Comparison of ENCODE assay signal across 8 cellular contexts in the genomic region with DNA sequence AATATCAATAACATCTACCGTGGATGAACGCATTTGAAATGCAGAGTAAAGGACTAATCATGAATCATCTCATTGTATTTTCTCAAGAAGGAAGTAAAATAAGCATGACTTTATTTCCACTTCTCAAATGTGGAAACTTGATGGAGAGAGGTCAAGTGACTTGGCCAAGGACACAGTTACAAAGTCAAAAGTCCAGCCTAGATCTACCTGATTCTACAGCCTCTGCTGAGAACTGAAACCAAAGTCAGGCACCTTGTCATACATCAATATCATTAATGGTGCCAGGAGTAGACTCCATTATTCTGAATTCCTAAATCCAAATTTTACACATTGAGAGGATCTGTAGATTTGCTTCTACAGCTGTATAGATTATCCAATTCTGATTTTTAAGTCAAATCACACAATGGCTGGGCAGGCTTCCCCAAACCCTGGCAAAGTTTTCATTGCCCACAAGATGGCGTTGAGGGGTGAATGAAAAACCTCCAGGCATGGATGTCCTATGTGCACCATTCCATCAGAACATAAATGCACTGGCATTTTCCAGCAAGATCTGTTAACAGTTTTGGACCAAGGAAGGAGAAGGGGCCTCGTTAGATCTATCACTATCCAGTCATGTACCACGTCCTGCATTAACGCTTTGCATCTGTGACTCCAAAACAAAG.
DNase-seq lines count a peak whose midpoint lies in the region; ATAC-seq and TF ChIP-seq lines count a peak whose summit lies in the region.

No MANE protein-coding gene starts in this region.

- H3K27me3 ChIP-seq in osteoblast (ENCODE audit: insufficient read depth, low read length) = no peaks in the 10 kb centered on the region

- H3K36me3 ChIP-seq in osteoblast (ENCODE audit: insufficient read depth, low read length) = no peaks in the 10 kb centered on the region

- H3K4me3 ChIP-seq in GM12864 (ENCODE audit: low read depth, low read length) (no peak overlapping the region), epithelial cell of esophagus (ENCODE audit: low read length) (no peak overlapping the region), osteoblast (ENCODE audit: insufficient read depth, low read length) (no peak overlapping the region)

- peak; percentile 32 for TF ChIP-seq CTCF in GM12864 (IDR thresholded peaks at IDR 0.05; ENCODE audit: low read depth, low read length, missing control alignments)
- peak; percentile 70 for TF ChIP-seq CTCF in epithelial cell of esophagus (IDR thresholded peaks at IDR 0.05; ENCODE audit: insufficient read depth, low read depth, low read length, missing control alignments)
- peak; percentile 61 for TF ChIP-seq CTCF in osteoblast (IDR thresholded peaks at IDR 0.05; ENCODE audit: extremely low read depth, low read depth, low read length)

- no peaks in the 10 kb centered on the region for H4K20me1 ChIP-seq in osteoblast (ENCODE audit: insufficient read depth, low read length)

- no peaks in the 10 kb centered on the region for H3K4me1 ChIP-seq in osteoblast (ENCODE audit: insufficient read depth, low read length)

- DNase-seq in GM12864 (ENCODE audit: low read depth) (no peak), NCI-H526 treated with DMSO at 0.1 percent for 48 hours (lab: John Stamatoyannopoulos, UW) (peak; percentile 16), epithelial cell of esophagus (ENCODE audit: low read depth) (peak; percentile 57), osteoblast (ENCODE audit: insufficient read length, low spot score, missing footprints) (no peak), activated gamma-delta T cell (lab: John Stamatoyannopoulos, UW) (no peak), NCI-H2081 (lab: John Stamatoyannopoulos, UW) (no peak)
- DNase-seq in activated CD8-positive, alpha-beta memory T cell treated with anti-CD3 and anti-CD28 coated beads, Interleukin-2, amount 50 U/mL, for 48 hours = no peak

- no peak overlapping the region for H2AFZ ChIP-seq in osteoblast (ENCODE audit: low read length)

- ATAC-seq in GM18868 (IDR thresholded peaks at IDR 0.05; ENCODE audit: unreplicated experiment) = no peak

- H3K27ac ChIP-seq in osteoblast (ENCODE audit: low read depth, low read length) = no peak overlapping the region

- H3K79me2 ChIP-seq in osteoblast (ENCODE audit: insufficient read depth, low read length) = no peaks in the 10 kb centered on the region

- no peak overlapping the region for H3K4me2 ChIP-seq in osteoblast (ENCODE audit: insufficient read depth, low read length)

- H3K9me3 ChIP-seq in osteoblast (ENCODE audit: low read depth, low read length) = no peaks in the 10 kb centered on the region

Comparison
In these comparisons a context has a peak if more than half of its experiments do, and no peak if none do; other contexts are left out.
1. DNase-seq: peak in NCI-H526 treated with DMSO at 0.1 percent for 48 hours (single experiment) and epithelial cell of esophagus (single experiment); none in GM12864 (single experiment), osteoblast (single experiment), activated gamma-delta T cell (single experiment), activated CD8-positive, alpha-beta memory T cell treated with anti-CD3 and anti-CD28 coated beads, Interleukin-2, amount 50 U/mL, for 48 hours (single experiment) and NCI-H2081 (0 of 2).
2. Peak in every context shown above with its lines, with median percentiles within 50 percentile points of each other: CTCF ChIP-seq.